8 cellular contexts compared by ENCODE assay signal in the genomic region with DNA sequence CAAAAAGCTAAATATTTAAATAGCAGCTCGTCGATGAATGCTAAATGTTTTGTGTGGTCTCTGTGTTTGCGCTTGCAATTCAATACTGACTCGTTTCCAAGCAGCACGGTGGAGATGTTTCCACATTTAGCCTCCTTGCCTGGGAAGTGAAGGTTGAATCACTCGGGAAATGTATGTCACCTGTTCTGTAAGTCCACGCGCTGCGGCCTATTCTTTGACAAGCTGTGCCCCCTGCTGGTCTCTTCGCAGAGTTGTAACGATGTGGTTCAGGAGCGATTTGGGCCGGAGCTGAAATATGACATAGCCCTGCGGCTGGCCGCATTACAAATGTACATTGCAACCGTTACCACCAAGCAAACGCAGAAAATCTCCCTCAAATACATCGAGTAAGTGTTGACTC.
DNase-seq lines count a peak whose midpoint lies in the region; ATAC-seq lines count a peak whose summit lies in the region.

No MANE protein-coding gene starts in this region.

- H3K36me3 Mint-ChIP-seq in activated T-helper 1 cell treated with anti-CD3 and anti-CD28 coated beads, Interleukin-12 subunit alpha, Interleukin-12 subunit beta, Interleukin-2, Interleukin-4 antibody, amounts not matched to agents 30 ng/mL and 10 ng/mL and 1 ng/mL, durations not matched to agents 14 hours and 24 hours and 36 hours (ENCODE audit: low read depth): no peaks in the 10 kb centered on the region

- peaks cover 4% of the 10 kb centered on the region for H3K4me1 Mint-ChIP-seq in activated T-helper 1 cell treated with anti-CD3 and anti-CD28 coated beads, Interleukin-12 subunit alpha, Interleukin-12 subunit beta, Interleukin-2, Interleukin-4 antibody, amounts not matched to agents 30 ng/mL and 10 ng/mL and 1 ng/mL, durations not matched to agents 14 hours and 24 hours and 36 hours (ENCODE audit: low read depth)

- DNase-seq in activated CD4-positive, alpha-beta T cell treated with anti-CD3 and anti-CD28 coated beads for 24 hours (ENCODE audit: low read depth in 2 of 2): peak; percentile 5 to 7
- no peak for DNase-seq in activated CD4-positive, alpha-beta T cell treated with anti-CD3 and anti-CD28 coated beads for 1 hour
- DNase-seq in HK-2 (ENCODE audit: unreplicated experiment) (peak; percentile 56), NCI-H748 (lab: John Stamatoyannopoulos, UW; ENCODE audit: unreplicated experiment) (peak; percentile 93), left ventricle myocardium superior (peak; percentile 47), sciatic nerve (ENCODE audit: low spot score) (no peak)
- DNase-seq in activated T-helper 1 cell treated with anti-CD3 and anti-CD28 coated beads, Interleukin-12 subunit alpha, Interleukin-12 subunit beta, Interleukin-2, Interleukin-4 antibody, amounts not matched to agents 30 ng/mL and 10 ng/mL and 1 ng/mL, durations not matched to agents 14 hours and 24 hours and 36 hours (ENCODE audit: low spot score): peak; percentile 2

- H3K9me3 Mint-ChIP-seq in activated T-helper 1 cell treated with anti-CD3 and anti-CD28 coated beads, Interleukin-12 subunit alpha, Interleukin-12 subunit beta, Interleukin-2, Interleukin-4 antibody, amounts not matched to agents 30 ng/mL and 10 ng/mL and 1 ng/mL, durations not matched to agents 14 hours and 24 hours and 36 hours: no peaks in the 10 kb centered on the region

- intact Hi-C loops in activated T-helper 1 cell treated with anti-CD3 and anti-CD28 coated beads, Interleukin-12 subunit alpha, Interleukin-12 subunit beta, Interleukin-2, Interleukin-4 antibody, amounts not matched to agents 30 ng/mL and 10 ng/mL and 1 ng/mL, durations not matched to agents 14 hours and 24 hours and 36 hours (cut with micrococcal nuclease): loop anchor here (1.0 kb wide), 2 partner anchors 70 to 200 kb away; no protein-coding TSS in a partner anchor
- intact Hi-C loops in left ventricle myocardium superior (cut with micrococcal nuclease): no loop called here
- intact Hi-C loops in sciatic nerve (cut with DNase I): no loop called here

- H3K4me3 Mint-ChIP-seq in activated T-helper 1 cell treated with anti-CD3 and anti-CD28 coated beads, Interleukin-12 subunit alpha, Interleukin-12 subunit beta, Interleukin-2, Interleukin-4 antibody, amounts not matched to agents 30 ng/mL and 10 ng/mL and 1 ng/mL, durations not matched to agents 14 hours and 24 hours and 36 hours: no peak overlapping the region

- ATAC-seq in left ventricle myocardium superior (peak; percentile 66), sciatic nerve (peak; percentile 36), HG03095 (IDR thresholded peaks at IDR 0.05; ENCODE audit: unreplicated experiment) (no peak)

- peaks cover 5% of the 10 kb centered on the region for H3K27me3 Mint-ChIP-seq in activated T-helper 1 cell treated with anti-CD3 and anti-CD28 coated beads, Interleukin-12 subunit alpha, Interleukin-12 subunit beta, Interleukin-2, Interleukin-4 antibody, amounts not matched to agents 30 ng/mL and 10 ng/mL and 1 ng/mL, durations not matched to agents 14 hours and 24 hours and 36 hours (ENCODE audit: insufficient read depth)

- no peak overlapping the region for H3K27ac Mint-ChIP-seq in activated T-helper 1 cell treated with anti-CD3 and anti-CD28 coated beads, Interleukin-12 subunit alpha, Interleukin-12 subunit beta, Interleukin-2, Interleukin-4 antibody, amounts not matched to agents 30 ng/mL and 10 ng/mL and 1 ng/mL, durations not matched to agents 14 hours and 24 hours and 36 hours

Comparison
In these comparisons a context has a peak if more than half of its experiments do, and no peak if none do; other contexts are left out.
1. DNase-seq: peak in activated CD4-positive, alpha-beta T cell treated with anti-CD3 and anti-CD28 coated beads for 24 hours (2 of 2), HK-2 (single experiment), NCI-H748 (single experiment), activated T-helper 1 cell treated with anti-CD3 and anti-CD28 coated beads, Interleukin-12 subunit alpha, Interleukin-12 subunit beta, Interleukin-2, Interleukin-4 antibody, amounts not matched to agents 30 ng/mL and 10 ng/mL and 1 ng/mL, durations not matched to agents 14 hours and 24 hours and 36 hours (single experiment) and left ventricle myocardium superior (single experiment); none in activated CD4-positive, alpha-beta T cell treated with anti-CD3 and anti-CD28 coated beads for 1 hour (single experiment) and sciatic nerve (single experiment).